In genomic region chr4:73267050-73267449, GRCh38 we compare ENCODE assay signal across 24 cellular contexts. TPM values are rescaled to one million over a fixed set of nuclear protein-coding genes. Genes with fewer than 3 reads are reported as not detected.
DNase-seq lines count a peak whose midpoint lies in the region; ATAC-seq, FAIRE-seq and TF ChIP-seq lines count a peak whose summit lies in the region.
"Had no signal": no experiment of that assay in that cellular context is flagged by ENCODE, and none has a peak within 500 bp of the region (broad histone marks: within the 10 kb centered on the region; RNA-seq: fewer than 3 reads in every experiment).

No MANE protein-coding gene starts in this region.

- ATAC-seq in CD4-positive, alpha-beta T cell (ENCODE audit: poor library complexity), result no peak
- ATAC-seq in GM23338 (no peak), left lobe of liver (peak; percentile 74), right lobe of liver (peak; percentile 42 to 81 (median 66))
- ATAC-seq: A549, GM12878 had no signal

- H2AFZ ChIP-seq in GM23338, result no peak overlapping the region

- H3K79me2 ChIP-seq in GM23338 (replicated peaks; ENCODE audit: insufficient read depth), result 0 out of 2 replicates have a peak, but pooled peaks cover under 1% of the 10 kb centered on the region

- H3K27ac Mint-ChIP-seq in CD4-positive, alpha-beta T cell, result peak overlapping the region; percentile 81
- H3K27ac Mint-ChIP-seq in GM23338, result no peak overlapping the region
- H3K27ac Mint-ChIP-seq: B cell; CD8-positive, alpha-beta memory T cell had no signal

- CTCF ChIA-PET in CD4-positive, alpha-beta T cell (lab: Charles Lee), result no interaction called here

- TF ChIP-seq POLR2A in right lobe of liver (IDR thresholded peaks at IDR 0.05) (no peak), H54 (IDR thresholded peaks at IDR 0.05; ENCODE audit: low read depth, low read length) (no peak)

- POLR2A ChIA-PET in CD4-positive, alpha-beta T cell (lab: Charles Lee), result no interaction called here

- H3K9me3 ChIP-seq in CD4-positive, alpha-beta T cell (ENCODE audit: control insufficient read depth, low read length), result no peaks in the 10 kb centered on the region
- H3K9me3 ChIP-seq in right lobe of liver, result no peaks in the 10 kb centered on the region
- H3K9me3 ChIP-seq: A549; BLaER1 treated with 17β-estradiol and CSF1 and Interleukin-3, amounts not matched to agents 10 nM and 100 nM had no signal

- intact Hi-C loops in CD4-positive, alpha-beta T cell (cut with DNase I, micrococcal nuclease), result no loop called here
- intact Hi-C loops in right lobe of liver (cut with DNase I), result no loop called here

- H3K4me3 ChIP-seq in GM23338 (no peak overlapping the region), right lobe of liver (no peak overlapping the region)
- H3K4me3 ChIP-seq: A549; BLaER1 treated with 17β-estradiol and CSF1 and Interleukin-3, amounts not matched to agents 10 nM and 100 nM; GM12878 had no signal

- no peaks in the 10 kb centered on the region for H3K36me3 ChIP-seq in GM23338 (ENCODE audit: insufficient read depth)
- no peaks in the 10 kb centered on the region for H3K36me3 ChIP-seq in right lobe of liver

- no peaks in the 10 kb centered on the region for H3K27me3 Mint-ChIP-seq in CD4-positive, alpha-beta T cell
- H3K27me3 Mint-ChIP-seq in GM23338 (ENCODE audit: insufficient read depth, low read depth, poor library complexity), result no peaks in the 10 kb centered on the region
- H3K27me3 Mint-ChIP-seq: B cell; CD4-positive, alpha-beta memory T cell; CD8-positive, alpha-beta memory T cell had no signal

- peaks cover 24% of the 10 kb centered on the region for H3K4me1 Mint-ChIP-seq in CD4-positive, alpha-beta T cell (ENCODE audit: low read depth)
- H3K4me1 Mint-ChIP-seq in GM23338, result peaks cover 5% of the 10 kb centered on the region
- H3K4me1 Mint-ChIP-seq: B cell had no signal

- H4K20me1 ChIP-seq in GM23338 (replicated peaks; ENCODE audit: insufficient read depth), result no peaks in the 10 kb centered on the region

- no peaks in the 10 kb centered on the region for H3K4me1 ChIP-seq in GM23338 (ENCODE audit: insufficient read depth)
- H3K4me1 ChIP-seq in right lobe of liver, result peaks cover 0 to 8% (median 0%) of the 10 kb centered on the region in 4 donors
- H3K4me1 ChIP-seq: A549 had no signal

- H3K36me3 Mint-ChIP-seq in CD4-positive, alpha-beta T cell (ENCODE audit: low read depth), result no peaks in the 10 kb centered on the region
- no peaks in the 10 kb centered on the region for H3K36me3 Mint-ChIP-seq in GM23338 (ENCODE audit: low read depth)
- H3K36me3 Mint-ChIP-seq: CD4-positive, alpha-beta memory T cell; CD8-positive, alpha-beta memory T cell had no signal

- no peaks in the 10 kb centered on the region for H3K9me2 ChIP-seq in GM23338 (ENCODE audit: insufficient read depth)

- no peaks in the 10 kb centered on the region for H3F3A ChIP-seq in GM23338 (replicated peaks; ENCODE audit: low read depth)

- DNase-seq in CD4-positive, alpha-beta T cell, result no peak
- DNase-seq in GM23338 (ENCODE audit: low spot score) (no peak), left lobe of liver (ENCODE audit: low spot score) (no peak), right lobe of liver (no peak), NCI-H1930 (lab: John Stamatoyannopoulos, UW) (no peak), H54 (ENCODE audit: insufficient read length, low spot score) (no peak), NCI-H526 treated with DMSO at 0.1 percent for 48 hours (lab: John Stamatoyannopoulos, UW) (no peak)
- DNase-seq: AML-193; CD4-positive, alpha-beta memory T cell; CD8-positive, alpha-beta memory T cell; COR-L47; DMS 273 treated with DMSO at 0.1 percent for 48 hours; DMS153; DMS53; DMS79; DND-41; EL; GDM1 had no signal

- H3K27me3 ChIP-seq in CD4-positive, alpha-beta T cell (ENCODE audit: control insufficient read depth, insufficient read depth, low read length), result no peaks in the 10 kb centered on the region
- H3K27me3 ChIP-seq in GM23338 (ENCODE audit: insufficient read depth) (no peaks in the 10 kb centered on the region), right lobe of liver (no peaks in the 10 kb centered on the region)
- H3K27me3 ChIP-seq: BLaER1 treated with 17β-estradiol and CSF1 and Interleukin-3, amounts not matched to agents 10 nM and 100 nM had no signal

- H3K9me3 Mint-ChIP-seq in CD4-positive, alpha-beta T cell, result no peaks in the 10 kb centered on the region
- H3K9me3 Mint-ChIP-seq in GM23338, result no peaks in the 10 kb centered on the region
- H3K9me3 Mint-ChIP-seq: CD4-positive, alpha-beta memory T cell had no signal

- no peak overlapping the region for H3K27ac ChIP-seq in CD4-positive, alpha-beta T cell (ENCODE audit: low read depth, low read length)
- 0 out of 2 replicates have a peak overlapping the region, but pooled peaks have one; percentile 18 for H3K27ac ChIP-seq in GM23338 (ENCODE audit: low read depth)
- H3K27ac ChIP-seq in right lobe of liver, result no peak overlapping the region
- H3K27ac ChIP-seq: 22Rv1; A549; BLaER1 treated with 17β-estradiol and CSF1 and Interleukin-3, amounts not matched to agents 10 nM and 100 nM; C4-2B had no signal

- no peak for TF ChIP-seq CTCF in CD4-positive, alpha-beta T cell (IDR thresholded peaks at IDR 0.05)
- TF ChIP-seq CTCF in GM23338 (conservative IDR thresholded peaks at IDR 0.05; ENCODE audit: low read depth in 2 of 2) (no peak), right lobe of liver (IDR thresholded peaks at IDR 0.05) (no peak)

- WGBS in right lobe of liver (ENCODE audit: insufficient coverage, low coverage, low lambda C conversion rate, missing lambda C conversion rate), result 54% methylated on average over 2 of the region's 2 CpGs

- no peak overlapping the region for H3K4me2 ChIP-seq in GM23338
- H3K4me2 ChIP-seq: A549; BLaER1 treated with 17β-estradiol and CSF1 and Interleukin-3, amounts not matched to agents 10 nM and 100 nM had no signal

- FAIRE-seq in H54 (lab: Jason Lieb, UNC), result no peak
- FAIRE-seq: A549, GM12878 had no signal

- no peak overlapping the region for H3K4me3 Mint-ChIP-seq in CD4-positive, alpha-beta T cell
- no peak overlapping the region for H3K4me3 Mint-ChIP-seq in GM23338
- H3K4me3 Mint-ChIP-seq: B cell; CD4-positive, alpha-beta memory T cell; CD8-positive, alpha-beta memory T cell had no signal

TF ChIP-seq in GM23338, 12 proteins besides CTCF, POLR2A, EP300 and RAD21:
- TF ChIP-seq JUNB (IDR thresholded peaks at IDR 0.05; ENCODE audit: unreplicated experiment), result no peak
- TF ChIP-seq STAT1 (IDR thresholded peaks at IDR 0.05; ENCODE audit: unreplicated experiment), result no peak
- no peak for TF ChIP-seq CREB1 (CRISPR knock-in tag; IDR thresholded peaks at IDR 0.05; ENCODE audit: low read depth)
- no peak for TF ChIP-seq EZH2 (IDR thresholded peaks at IDR 0.05; ENCODE audit: low read depth, unreplicated experiment)
- TF ChIP-seq ZNF331 (CRISPR knock-in tag; IDR thresholded peaks at IDR 0.05; ENCODE audit: low read depth), result no peak
- TF ChIP-seq NANOG (IDR thresholded peaks at IDR 0.05; ENCODE audit: borderline replicate concordance), result no peak

RNA-seq across cellular contexts. Expression of gene ANKRD17, which starts 8.5 kb away (rescaled TPM):
- 10 to 100 TPM; 31.9 to 34.1 TPM for total RNA-seq in CD4-positive, alpha-beta T cell
- total RNA-seq in GM23338 (2014; rRNA removed; shearing (Covaris generic)), result 85.3 and 117 TPM in 2 replicates
- polyA plus RNA-seq in GM23338 (2016; fragmentation: Nextera tagmentation; extraction: Ambion mirVana), result 33.9 and 41.9 TPM in 2 replicates
- total RNA-seq in left lobe of liver (23.9 TPM), right lobe of liver (10 to 100 TPM; 25.1 to 34.0 (median 28.1) TPM)

Comparison
In these comparisons a context has a peak if more than half of its experiments do, and no peak if none do; other contexts are left out.
1. ATAC-seq: peak in left lobe of liver (single experiment) and right lobe of liver (4 of 4); none in CD4-positive, alpha-beta T cell (single experiment) and GM23338 (single experiment).